9 cellular contexts compared by ENCODE assay signal in genomic region chr3:52456800-52457183, GRCh38. TPM values are rescaled to one million over a fixed set of nuclear protein-coding genes. Genes with fewer than 3 reads are reported as not detected.
DNase-seq lines count a peak whose midpoint lies in the region; ATAC-seq and TF ChIP-seq lines count a peak whose summit lies in the region.
"Had no signal": no experiment of that assay in that cellular context is flagged by ENCODE, and none has a peak within 500 bp of the region (broad histone marks: within the 10 kb centered on the region; RNA-seq: fewer than 3 reads in every experiment).

No MANE protein-coding gene starts in this region.

- H3K27me3 ChIP-seq in ascending aorta (no peaks in the 10 kb centered on the region), liver (ENCODE audit: control insufficient read depth in 4 of 4, insufficient read depth in 4 of 4, low read length in 3 of 4) (no peaks in the 10 kb centered on the region), tibial nerve (no peaks in the 10 kb centered on the region)

- no peak for TF ChIP-seq CTCF in ascending aorta (IDR thresholded peaks at IDR 0.05)
- TF ChIP-seq CTCF in liver (IDR thresholded peaks at IDR 0.05; ENCODE audit: low read depth, low read length, missing input control): no peak
- TF ChIP-seq CTCF in tibial nerve (IDR thresholded peaks at IDR 0.05): no peak
- TF ChIP-seq CTCF in GM10266 (IDR thresholded peaks at IDR 0.05; ENCODE audit: control insufficient read depth, insufficient read depth, low read depth, missing control alignments): no peak

- H3K9me3 ChIP-seq in ascending aorta: no peaks in the 10 kb centered on the region
- no peaks in the 10 kb centered on the region for H3K9me3 ChIP-seq in liver (ENCODE audit: control insufficient read depth in 4 of 4, low read length in 3 of 4)
- H3K9me3 ChIP-seq in tibial nerve: no peaks in the 10 kb centered on the region

- H3K4me3 ChIP-seq in ascending aorta (peak overlapping the region; percentile 93 to 94), liver (ENCODE audit: low read depth in 1 of 3, low read length in 3 of 3) (peak overlapping the region in 2 of 3 donors; percentile 66 to 88), tibial nerve (peak overlapping the region; percentile 57 to 98 (median 96))

- no peak for TF ChIP-seq POLR2A in tibial nerve (IDR thresholded peaks at IDR 0.05)

- WGBS in liver: 75% methylated on average over 5 of the region's 5 CpGs
- WGBS in tibial nerve, 2 donors: 58 to 64% methylated on average over 5 of the region's 5 CpGs

- H3K9ac ChIP-seq in liver (ENCODE audit: low read depth in 1 of 2, low read length in 2 of 2): no peak overlapping the region

- H3K9me3 Mint-ChIP-seq in activated T-cell treated with anti-CD3 and anti-CD28 coated beads, Interleukin-2, amount 50 U/mL, for 4 hours: no peaks in the 10 kb centered on the region

- H3K27ac ChIP-seq in ascending aorta (peak overlapping the region; percentile 89 to 94), liver (ENCODE audit: low read depth in 1 of 2, low read length in 2 of 2) (peak overlapping the region; percentile 81 to 86), tibial nerve (peak overlapping the region; percentile 82 to 98 (median 96))

- ATAC-seq in activated T-cell treated with anti-CD3 and anti-CD28 coated beads, Interleukin-2, amount 50 U/mL, for 4 hours: no peak

- peaks cover 33 to 34% of the 10 kb centered on the region in 2 donors for H3K36me3 ChIP-seq in ascending aorta
- H3K36me3 ChIP-seq in liver (ENCODE audit: control insufficient read depth in 4 of 4, insufficient read depth in 3 of 4, low read depth in 1 of 4, low read length in 3 of 4): peaks cover 4 to 32% (median 18%) of the 10 kb centered on the region in 4 donors
- H3K36me3 ChIP-seq in tibial nerve: peaks cover 0 to 45% (median 0%) of the 10 kb centered on the region in 3 donors

- no peak for TF ChIP-seq RAD21 in liver (IDR thresholded peaks at IDR 0.05)

- intact Hi-C loops in ascending aorta (cut with DNase I): loop anchor here (10.0 kb wide), 1 partner anchor 228 kb away; the partner anchor contains the start of genes GNL3 and PBRM1

- peaks cover 12 to 14% of the 10 kb centered on the region in 2 donors for H3K4me1 ChIP-seq in ascending aorta
- peaks cover 0 to 19% (median 10%) of the 10 kb centered on the region in 4 donors for H3K4me1 ChIP-seq in liver (ENCODE audit: control insufficient read depth in 4 of 4, insufficient read depth in 4 of 4, low read length in 3 of 4)
- H3K4me1 ChIP-seq in tibial nerve: peaks cover 0 to 45% (median 13%) of the 10 kb centered on the region in 4 donors

- no peaks in the 10 kb centered on the region for H3K27me3 Mint-ChIP-seq in activated T-cell treated with anti-CD3 and anti-CD28 coated beads, Interleukin-2, amount 50 U/mL, for 4 hours (ENCODE audit: low read depth)

- H3K4me3 Mint-ChIP-seq in activated T-cell treated with anti-CD3 and anti-CD28 coated beads, Interleukin-2, amount 50 U/mL, for 4 hours: peak overlapping the region; percentile 87

- peaks cover 13% of the 10 kb centered on the region for H3K36me3 Mint-ChIP-seq in activated T-cell treated with anti-CD3 and anti-CD28 coated beads, Interleukin-2, amount 50 U/mL, for 4 hours (ENCODE audit: insufficient read depth)

- DNase-seq in activated T-cell treated with anti-CD3 and anti-CD28 coated beads, Interleukin-2, amount 50 U/mL, for 4 hours: no peak
- DNase-seq in activated T-cell treated with anti-CD3 and anti-CD28 coated beads for 4 hours (no peak), ascending aorta (ENCODE audit: low spot score in 2 of 2) (no peak), tibial nerve (ENCODE audit: low spot score in 2 of 2) (no peak), DMS53 (lab: John Stamatoyannopoulos, UW) (no peak), GM10266 (ENCODE audit: extremely low spot score) (no peak), NOMO-1 (lab: John Stamatoyannopoulos, UW; ENCODE audit: unreplicated experiment in 2 of 2) (no peak)
- DNase-seq: KBM-7 had no signal

- TF ChIP-seq EP300 in tibial nerve (IDR thresholded peaks at IDR 0.05): no peak

- H3K4me1 Mint-ChIP-seq in activated T-cell treated with anti-CD3 and anti-CD28 coated beads, Interleukin-2, amount 50 U/mL, for 4 hours (ENCODE audit: low read depth): peaks cover 38% of the 10 kb centered on the region

TF ChIP-seq in liver, 16 proteins besides CTCF, POLR2A, EP300 and RAD21:
- TF ChIP-seq HNF4A (conservative IDR thresholded peaks at IDR 0.05) (no peak), TAF1 (conservative IDR thresholded peaks at IDR 0.05) (no peak), SP1 (IDR thresholded peaks at IDR 0.05) (no peak), ATF3 (IDR thresholded peaks at IDR 0.05) (no peak), NR2F2 (IDR thresholded peaks at IDR 0.05) (no peak), EGR1 (IDR thresholded peaks at IDR 0.05; ENCODE audit: low read depth in 2 of 2) (no peak), RXRA (IDR thresholded peaks at IDR 0.05) (no peak), FOXA1 (IDR thresholded peaks at IDR 0.05) (no peak)
- TF ChIP-seq, protein P1, sequence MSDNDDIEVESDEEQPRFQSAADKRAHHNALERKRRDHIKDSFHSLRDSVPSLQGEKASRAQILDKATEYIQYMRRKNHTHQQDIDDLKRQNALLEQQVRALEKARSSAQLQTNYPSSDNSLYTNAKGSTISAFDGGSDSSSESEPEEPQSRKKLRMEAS (IDR thresholded peaks at IDR 0.05): no peak
- TF ChIP-seq, protein P2, sequence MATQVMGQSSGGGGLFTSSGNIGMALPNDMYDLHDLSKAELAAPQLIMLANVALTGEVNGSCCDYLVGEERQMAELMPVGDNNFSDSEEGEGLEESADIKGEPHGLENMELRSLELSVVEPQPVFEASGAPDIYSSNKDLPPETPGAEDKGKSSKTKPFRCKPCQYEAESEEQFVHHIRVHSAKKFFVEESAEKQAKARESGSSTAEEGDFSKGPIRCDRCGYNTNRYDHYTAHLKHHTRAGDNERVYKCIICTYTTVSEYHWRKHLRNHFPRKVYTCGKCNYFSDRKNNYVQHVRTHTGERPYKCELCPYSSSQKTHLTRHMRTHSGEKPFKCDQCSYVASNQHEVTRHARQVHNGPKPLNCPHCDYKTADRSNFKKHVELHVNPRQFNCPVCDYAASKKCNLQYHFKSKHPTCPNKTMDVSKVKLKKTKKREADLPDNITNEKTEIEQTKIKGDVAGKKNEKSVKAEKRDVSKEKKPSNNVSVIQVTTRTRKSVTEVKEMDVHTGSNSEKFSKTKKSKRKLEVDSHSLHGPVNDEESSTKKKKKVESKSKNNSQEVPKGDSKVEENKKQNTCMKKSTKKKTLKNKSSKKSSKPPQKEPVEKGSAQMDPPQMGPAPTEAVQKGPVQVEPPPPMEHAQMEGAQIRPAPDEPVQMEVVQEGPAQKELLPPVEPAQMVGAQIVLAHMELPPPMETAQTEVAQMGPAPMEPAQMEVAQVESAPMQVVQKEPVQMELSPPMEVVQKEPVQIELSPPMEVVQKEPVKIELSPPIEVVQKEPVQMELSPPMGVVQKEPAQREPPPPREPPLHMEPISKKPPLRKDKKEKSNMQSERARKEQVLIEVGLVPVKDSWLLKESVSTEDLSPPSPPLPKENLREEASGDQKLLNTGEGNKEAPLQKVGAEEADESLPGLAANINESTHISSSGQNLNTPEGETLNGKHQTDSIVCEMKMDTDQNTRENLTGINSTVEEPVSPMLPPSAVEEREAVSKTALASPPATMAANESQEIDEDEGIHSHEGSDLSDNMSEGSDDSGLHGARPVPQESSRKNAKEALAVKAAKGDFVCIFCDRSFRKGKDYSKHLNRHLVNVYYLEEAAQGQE (IDR thresholded peaks at IDR 0.05): no peak

RNA-seq across cellular contexts. Expression of gene NISCH, which starts 1.4 kb away (rescaled TPM):
- 10 to 100 TPM; 60.2 to 69.1 (median 67.9) TPM for total RNA-seq in activated T-cell treated with anti-CD3 and anti-CD28 coated beads, Interleukin-2, amount 50 U/mL, for 4 hours
- total RNA-seq in ascending aorta (58.3 TPM), liver (10 to 100 TPM; 18.5 to 39.8 TPM), tibial nerve (100 to 1,000 TPM; 192 to 305 (median 232) TPM)
- polyA plus RNA-seq in liver: 10 to 100 TPM; 10.8 to 16.7 TPM

RNA-seq across cellular contexts. Expression of gene TNNC1, which starts 3.0 kb away (rescaled TPM):
- 1 to 10 TPM in 2 of 3 donors, under 1 TPM in 1; 0.46 to 1.4 (median 1.1) TPM for total RNA-seq in activated T-cell treated with anti-CD3 and anti-CD28 coated beads, Interleukin-2, amount 50 U/mL, for 4 hours
- total RNA-seq in ascending aorta: 68.6 TPM
- total RNA-seq in liver: under 1 TPM; 0.28 to 0.75 TPM
- under 1 TPM; 0.21 to 0.42 TPM for polyA plus RNA-seq in liver
- 100 to 1,000 TPM; 235 to 624 (median 535) TPM for total RNA-seq in tibial nerve

RNA-seq across cellular contexts. Expression of gene SEMA3G, which starts 11.9 kb away (rescaled TPM):
- under 1 TPM; 0.05 to 0.24 (median 0.08) TPM for total RNA-seq in activated T-cell treated with anti-CD3 and anti-CD28 coated beads, Interleukin-2, amount 50 U/mL, for 4 hours
- total RNA-seq in ascending aorta (163 TPM), liver (1 to 10 TPM in 1 of 2 donors, under 1 TPM in 1; 0.47 to 1.2 TPM), tibial nerve (10 to 100 TPM; 11.5 to 67.5 (median 32.7) TPM)
- 1 to 10 TPM in 1 of 2 donors, under 1 TPM in 1; 0.49 to 1.0 TPM for polyA plus RNA-seq in liver

RNA-seq across cellular contexts. Expression of gene STAB1, which starts 38.3 kb away (rescaled TPM):
- under 1 TPM; 0.30 to 0.73 (median 0.40) TPM for total RNA-seq in activated T-cell treated with anti-CD3 and anti-CD28 coated beads, Interleukin-2, amount 50 U/mL, for 4 hours
- total RNA-seq in ascending aorta (363 TPM), liver (100 to 1,000 TPM in 1 of 2 donors, 10 to 100 TPM in 1; 43.0 to 198 TPM), tibial nerve (100 to 1,000 TPM; 167 to 527 (median 264) TPM)
- polyA plus RNA-seq in liver: 10 to 100 TPM; 42.0 to 99.9 TPM

RNA-seq across cellular contexts. Expression of gene PHF7, which starts 46.3 kb away (rescaled TPM):
- total RNA-seq in activated T-cell treated with anti-CD3 and anti-CD28 coated beads, Interleukin-2, amount 50 U/mL, for 4 hours: 1 to 10 TPM; 3.6 to 5.0 (median 4.8) TPM
- total RNA-seq in ascending aorta (not detected), liver (1 to 10 TPM; 4.7 to 7.8 TPM), tibial nerve (10 to 100 TPM in 2 of 4 donors, 1 to 10 TPM in 2; 7.2 to 23.5 (median 12.1) TPM)
- polyA plus RNA-seq in liver: 1 to 10 TPM; 1.6 to 2.8 TPM

Comparison
In these comparisons a context has a peak if more than half of its experiments do, and no peak if none do; other contexts are left out.
1. RNA of gene TNNC1, which starts 3.0 kb away (total RNA-seq): 235 to 624 TPM in tibial nerve and 68.6 TPM in ascending aorta (single experiment); 0.46 to 1.4 TPM in activated T-cell treated with anti-CD3 and anti-CD28 coated beads, Interleukin-2, amount 50 U/mL, for 4 hours and 0.28 to 0.75 TPM in liver; every median in the first group is over 10 times any median in the second.
2. RNA of gene SEMA3G, which starts 11.9 kb away (total RNA-seq): 163 TPM in ascending aorta (single experiment) and 11.5 to 67.5 TPM in tibial nerve; 0.47 to 1.2 TPM in liver and 0.05 to 0.24 TPM in activated T-cell treated with anti-CD3 and anti-CD28 coated beads, Interleukin-2, amount 50 U/mL, for 4 hours; every median in the first group is over 4 times any median in the second.
3. Peak in every context shown above with its lines, with median percentiles within 50 percentile points of each other: H3K27ac ChIP-seq and H3K4me3 ChIP-seq.